27 cellular contexts compared by ENCODE assay signal in the genomic region with DNA sequence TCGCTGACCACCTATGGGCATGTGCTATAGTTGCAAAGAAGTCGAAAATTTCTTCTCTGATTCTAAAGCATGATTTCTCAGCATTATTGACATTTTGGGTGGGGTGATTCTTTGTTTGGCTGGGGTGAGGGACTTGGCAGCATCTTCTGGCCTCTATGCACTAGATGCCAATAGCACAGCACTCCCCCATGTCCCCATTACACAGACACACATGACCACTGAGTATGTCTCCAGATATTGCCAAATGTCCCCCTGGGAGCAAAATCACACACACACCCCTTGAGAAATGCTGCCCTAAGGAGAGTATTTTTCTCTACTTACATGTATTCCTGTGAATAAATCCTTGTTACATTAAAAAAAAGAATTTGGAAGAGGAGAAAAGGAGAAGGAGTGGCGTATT.
DNase-seq lines count a peak whose midpoint lies in the region; ATAC-seq, FAIRE-seq and TF ChIP-seq lines count a peak whose summit lies in the region.
"Had no signal": no experiment of that assay in that cellular context is flagged by ENCODE, and none has a peak within 500 bp of the region (broad histone marks: within the 10 kb centered on the region; RNA-seq: fewer than 3 reads in every experiment).

No MANE protein-coding gene starts in this region.

- no CpG with 5 or more reads among the region's 3 CpGs for WGBS in H9 (ENCODE audit: extremely low coverage, insufficient read length, low lambda C conversion rate)
- WGBS in H1 (ENCODE audit: extremely low coverage in 1 of 2, insufficient coverage in 1 of 2, insufficient read length in 1 of 2, insufficient replicate concordance in 2 of 2, low coverage in 1 of 2, low lambda C conversion rate in 2 of 2, missing lambda C conversion rate in 1 of 2), 2 experiments = 95% methylated on average over 3 of the region's 3 CpGs; no CpG with 5 or more reads in 1 of the 2 experiments

- H3K4me2 ChIP-seq in H9 (ENCODE audit: insufficient read depth, insufficient read length, low read length) (no peak overlapping the region), H1 (ENCODE audit: insufficient read depth in 1 of 2, low read depth in 2 of 2, low read length in 2 of 2) (no peak overlapping the region)
- H3K4me2 ChIP-seq: BLaER1 had no signal

- TF ChIP-seq RAD21 in H1 (IDR thresholded peaks at IDR 0.05 in 1 of 2, conservative IDR thresholded peaks at IDR 0.05 in 1 of 2; ENCODE audit: low read depth in 2 of 2, low read length in 2 of 2) = no peak

- no peak overlapping the region for H4K8ac ChIP-seq in H9 (replicated peaks; ENCODE audit: insufficient read length, low read depth, low read length)
- no peak overlapping the region; the same call in 1 of the 2 replicates for H4K8ac ChIP-seq in H1 (ENCODE audit: extremely low read depth, insufficient read depth, low read length)

- no peak for ATAC-seq in GM19463 (IDR thresholded peaks at IDR 0.05; ENCODE audit: unreplicated experiment)
- ATAC-seq: GM12878 had no signal

- peak overlapping the region; percentile 45 for H2AK5ac ChIP-seq in H9 (ENCODE audit: insufficient read length, low read length)
- no peak overlapping the region for H2AK5ac ChIP-seq in H1 (ENCODE audit: low read depth, low read length)

- H3K36me3 ChIP-seq in H1 (ENCODE audit: control insufficient read depth in 2 of 4, insufficient read depth in 4 of 4, low read length in 3 of 4) = no peaks in the 10 kb centered on the region
- H3K36me3 ChIP-seq: BE2C, BLaER1 had no signal

- DNase-seq in H9 (no peak), NB4 (ENCODE audit: low read depth) (peak; percentile 5), H1 (ENCODE audit: low read depth in 1 of 2, low spot score in 2 of 2) (no peak), hippocampal formation (lab: John Stamatoyannopoulos, UW) (no peak), NCI-H187 treated with DMSO at 0.1 percent for 48 hours (lab: John Stamatoyannopoulos, UW) (no peak)
- DNase-seq: 8988T; ACHN; BE2C; C1 segment of cervical spinal cord; CD4-positive, alpha-beta memory T cell; CD4-positive, CD25-positive, alpha-beta regulatory T cell; CD8-positive, alpha-beta memory T cell; COR-L47; DMS 273 treated with DMSO at 0.1 percent for 48 hours; DMS153; DMS53; DMS79; DND-41; EL; GDM1 had no signal

- H3K27me3 Mint-ChIP-seq in H9 (ENCODE audit: low read depth) = no peaks in the 10 kb centered on the region
- H3K27me3 Mint-ChIP-seq: CD4-positive, alpha-beta memory T cell; CD4-positive, CD25-positive, alpha-beta regulatory T cell had no signal

- POLR2A ChIA-PET in H1 (lab: Charles Lee; ENCODE audit: partially characterized antibody) = interaction anchor here (0.6 kb wide), 1 partner anchor 43 kb away, joined by 4 read pairs; no protein-coding TSS in a partner anchor

- H2AFZ ChIP-seq in H9 (ENCODE audit: low read length) (no peak overlapping the region), H1 (ENCODE audit: low read length) (no peak overlapping the region)

- no peak for TF ChIP-seq EP300 in H1 (IDR thresholded peaks at IDR 0.05; ENCODE audit: borderline replicate concordance in 1 of 2, low read depth in 2 of 2, low read length in 2 of 2)

- H3K27me3 ChIP-seq in H9 (ENCODE audit: insufficient read depth, low read length) (no peaks in the 10 kb centered on the region), H1 (replicated peaks in 1 of 4; ENCODE audit: control insufficient read depth in 3 of 4, extremely low read depth in 1 of 4, insufficient read depth in 3 of 4, low read length in 3 of 4) (no peaks in the 10 kb centered on the region)
- H3K27me3 ChIP-seq: BE2C, BLaER1 had no signal

- no peaks in the 10 kb centered on the region for H4K20me1 ChIP-seq in H9 (ENCODE audit: control insufficient read depth, insufficient read depth, insufficient read length)
- no peaks in the 10 kb centered on the region for H4K20me1 ChIP-seq in H1 (replicated peaks in 1 of 2; ENCODE audit: control insufficient read depth in 1 of 2, insufficient read depth in 2 of 2, low read length in 2 of 2)
- H4K20me1 ChIP-seq: BLaER1 had no signal

- H3K27ac ChIP-seq in H9 (ENCODE audit: insufficient read length, low read depth, low read length) (no peak overlapping the region), H1 (ENCODE audit: low read depth, low read length) (no peak overlapping the region)
- H3K27ac ChIP-seq: BLaER1 had no signal

- H2BK12ac ChIP-seq in H9 (ENCODE audit: insufficient read length, low read depth, low read length) = peak overlapping the region; percentile 47
- no peak overlapping the region for H2BK12ac ChIP-seq in H1 (ENCODE audit: low read depth, low read length)

- H3K79me2 ChIP-seq in H9 (ENCODE audit: insufficient read depth, low read length) (no peaks in the 10 kb centered on the region), H1 (ENCODE audit: control insufficient read depth in 1 of 2, insufficient read depth in 2 of 2, low read length in 2 of 2) (no peaks in the 10 kb centered on the region)

- FAIRE-seq in H1 (lab: Jason Lieb, UNC) = no peak
- FAIRE-seq: A204.1, GM12878, GM12892, GM18507 had no signal

- no peak overlapping the region for H3K9ac ChIP-seq in H9 (ENCODE audit: extremely low read depth, insufficient read length, low read length)
- no peak overlapping the region for H3K9ac ChIP-seq in H1 (replicated peaks in 1 of 4; ENCODE audit: extremely low read depth in 1 of 4, low read depth in 3 of 4, low read length in 3 of 4)
- H3K9ac ChIP-seq: BLaER1 had no signal

- CTCF ChIA-PET in H1 (lab: Charles Lee; ENCODE audit: partially characterized antibody) = interaction anchor here (0.6 to 1.3 kb wide), 2 partner anchors 27 to 67 kb away, joined by 4 read pairs; no protein-coding TSS in a partner anchor

- H2BK20ac ChIP-seq in H9 (ENCODE audit: low read depth, low read length, poor library complexity, severe bottlenecking) (no peak overlapping the region), H1 (ENCODE audit: low read length) (peak overlapping the region; percentile 90; the same call in 1 of the 2 replicates)

- H4K91ac ChIP-seq in H9 (ENCODE audit: insufficient read length, low read depth, low read length) (no peak overlapping the region), H1 (replicated peaks; ENCODE audit: insufficient read length, low read length) (no peak overlapping the region)

- no peak overlapping the region for H2BK120ac ChIP-seq in H9 (ENCODE audit: low read depth, low read length, poor library complexity, severe bottlenecking)
- no peak overlapping the region for H2BK120ac ChIP-seq in H1 (replicated peaks; ENCODE audit: low read depth, low read length)

- no peak overlapping the region for H3T11ph ChIP-seq in H9 (ENCODE audit: low read length)

- H4K5ac ChIP-seq in H9 (ENCODE audit: insufficient read length, low read depth, low read length) = no peak overlapping the region
- H4K5ac ChIP-seq in H1 (ENCODE audit: insufficient read length, low read depth, low read length) = no peak overlapping the region

- no peak overlapping the region for H3K4me3 ChIP-seq in NB4 (ENCODE audit: low read depth, low read length)
- no peak overlapping the region for H3K4me3 ChIP-seq in H1 (ENCODE audit: extremely low read depth in 1 of 4, insufficient read depth in 2 of 4, low read depth in 3 of 4, low read length in 4 of 4)
- H3K4me3 ChIP-seq: BLaER1, GM12878 had no signal

- no peaks in the 10 kb centered on the region; a peak in 1 of 5 replicates for H3K9me3 Mint-ChIP-seq in H9
- H3K9me3 Mint-ChIP-seq: CD4-positive, CD25-positive, alpha-beta regulatory T cell; CD8-positive, alpha-beta memory T cell had no signal

- H3K4me1 Mint-ChIP-seq in H9 = peaks cover 25% of the 10 kb centered on the region in 2 experiments
- H3K4me1 Mint-ChIP-seq: CD14-positive monocyte; CD4-positive, CD25-positive, alpha-beta regulatory T cell had no signal

- peak overlapping the region; percentile 36 for H3K18ac ChIP-seq in H9 (ENCODE audit: insufficient read length, low read depth, low read length)
- no peak overlapping the region for H3K18ac ChIP-seq in H1 (ENCODE audit: extremely low read depth, low read length)

- H3K4ac ChIP-seq in H9 (ENCODE audit: low read depth, low read length) (no peak overlapping the region), H1 (replicated peaks; ENCODE audit: insufficient read length, low read depth, low read length) (no peak overlapping the region)

- H3K4me1 ChIP-seq in H9 (ENCODE audit: insufficient read depth, low read length) (peaks cover 7% of the 10 kb centered on the region; the same call in 1 of the 2 replicates), H1 (replicated peaks in 1 of 4; ENCODE audit: control insufficient read depth in 3 of 4, insufficient read depth in 4 of 4, low read length in 3 of 4) (peaks cover 2 to 15% (median 8%) of the 10 kb centered on the region in 4 experiments; a peak in 6 of 7 replicates)
- H3K4me1 ChIP-seq: BE2C, BLaER1 had no signal

- H3K79me1 ChIP-seq in H9 (ENCODE audit: insufficient read depth, low read depth, low read length, poor library complexity, severe bottlenecking) (no peaks in the 10 kb centered on the region), H1 (ENCODE audit: low read depth, low read length) (no peaks in the 10 kb centered on the region)

- no peak overlapping the region for H3K27ac Mint-ChIP-seq in H9
- H3K27ac Mint-ChIP-seq: CD14-positive monocyte; CD4-positive, CD25-positive, alpha-beta regulatory T cell had no signal

- H3K23ac ChIP-seq in H9 (ENCODE audit: insufficient read length, low read depth, low read length) (no peak overlapping the region), H1 (ENCODE audit: insufficient read length) (no peak overlapping the region)

- H3K23me2 ChIP-seq in H9 (ENCODE audit: insufficient read length, low read depth, low read length, poor library complexity, severe bottlenecking) (no peaks in the 10 kb centered on the region), H1 (ENCODE audit: low read depth, low read length) (no peaks in the 10 kb centered on the region)

- no peaks in the 10 kb centered on the region for H3K36me3 Mint-ChIP-seq in H9 (ENCODE audit: insufficient read depth in 1 of 3, low read depth in 3 of 3)
- H3K36me3 Mint-ChIP-seq: CD14-positive monocyte; CD4-positive, alpha-beta memory T cell; CD4-positive, CD25-positive, alpha-beta regulatory T cell; CD8-positive, alpha-beta memory T cell had no signal

- H3K56ac ChIP-seq in H9 (ENCODE audit: insufficient read length, low read depth, low read length) (no peak overlapping the region), H1 (replicated peaks; ENCODE audit: insufficient read length, low read depth, low read length) (no peak overlapping the region)

- H3K9me3 ChIP-seq in H9 (ENCODE audit: control insufficient read depth, low read depth, low read length) (no peaks in the 10 kb centered on the region), H1 (ENCODE audit: insufficient read depth in 2 of 2, low read depth in 1 of 2, low read length in 1 of 2) (no peaks in the 10 kb centered on the region)
- H3K9me3 ChIP-seq: BE2C, BLaER1 had no signal

- H3K4me3 Mint-ChIP-seq in H9 = no peak overlapping the region
- H3K4me3 Mint-ChIP-seq: CD14-positive monocyte; CD4-positive, alpha-beta memory T cell; CD4-positive, CD25-positive, alpha-beta regulatory T cell; CD8-positive, alpha-beta memory T cell had no signal

- H2BK15ac ChIP-seq in H9 (ENCODE audit: low read depth, low read length) (no peak overlapping the region), H1 (ENCODE audit: low read length) (0 out of 2 replicates have a peak overlapping the region, but pooled peaks have one; percentile 72)

- TF ChIP-seq CTCF in H9 (conservative IDR thresholded peaks at IDR 0.05) (no peak), NB4 (IDR thresholded peaks at IDR 0.05; ENCODE audit: low read depth, low read length) (no peak), H1 (IDR thresholded peaks at IDR 0.05; ENCODE audit: control extremely low read depth in 1 of 3, insufficient read depth in 1 of 3, low read depth in 1 of 3, low read length in 3 of 3) (no peak)

- TF ChIP-seq POLR2A in NB4 (IDR thresholded peaks at IDR 0.05; ENCODE audit: extremely low read depth, insufficient read length) (no peak), H1 (IDR thresholded peaks at IDR 0.05; ENCODE audit: control extremely low read depth in 1 of 2, low read depth in 2 of 2, low read length in 2 of 2) (no peak)

- no peak overlapping the region for H3K14ac ChIP-seq in H9 (ENCODE audit: insufficient read depth, low read length)
- H3K14ac ChIP-seq in H1 (ENCODE audit: insufficient read length) = no peak overlapping the region

- H2BK5ac ChIP-seq in H9 (ENCODE audit: insufficient read length, low read length) (no peak overlapping the region), H1 (ENCODE audit: low read depth, low read length) (no peak overlapping the region)
